Comparison of ENCODE assay signal across 25 cellular contexts in the genomic region with DNA sequence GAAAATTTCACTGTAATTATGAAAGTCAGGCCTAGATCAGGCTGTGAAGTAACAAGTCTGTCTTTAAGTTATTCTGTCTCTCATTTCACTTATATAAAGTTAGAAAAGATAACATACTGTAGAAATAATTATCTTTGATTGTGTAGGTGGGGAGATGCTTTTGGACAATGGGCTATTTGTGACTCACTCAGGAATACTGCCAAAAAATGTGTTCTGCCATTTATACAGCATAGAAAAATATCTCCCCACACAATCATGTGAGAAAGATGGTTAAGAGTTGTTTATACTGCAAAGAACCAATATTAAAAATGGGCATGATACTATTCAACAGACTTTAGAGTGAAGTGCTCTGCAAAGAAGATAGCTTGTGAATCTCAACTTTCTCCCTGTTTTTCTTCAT.
"Had no signal": no experiment of that assay in that cellular context is flagged by ENCODE, and none has a peak within 500 bp of the region (broad histone marks: within the 10 kb centered on the region; RNA-seq: fewer than 3 reads in every experiment).

No MANE protein-coding gene starts in this region.

- H3K4me3 ChIP-seq: coronary artery, esophagus muscularis mucosa, lung, neural progenitor cell, ovary, psoas muscle, sigmoid colon, stomach, thyroid gland had no signal

- H3K9ac ChIP-seq: neural progenitor cell had no signal

- H3K4me2 ChIP-seq: neural progenitor cell had no signal

- ATAC-seq: left lobe of liver; naive thymus-derived CD4-positive, alpha-beta T cell; psoas muscle; right cardiac atrium; stimulated activated effector memory CD8-positive, alpha-beta T cell treated with anti-CD3 and anti-CD28 coated beads, Interleukin-12 subunit alpha, Interleukin-12 subunit beta, amount 100 ng/mL, for 72 hours had no signal

- H3K27me3 ChIP-seq: esophagus muscularis mucosa, neural progenitor cell, ovary, sigmoid colon, stomach, thyroid gland had no signal

- H3K9me3 ChIP-seq: esophagus muscularis mucosa, ovary, psoas muscle, sigmoid colon, stomach, thyroid gland had no signal

- H3K4me1 ChIP-seq: esophagus muscularis mucosa, neural progenitor cell, psoas muscle, sigmoid colon, stomach, thyroid gland had no signal

- H3K27ac ChIP-seq: coronary artery, esophagus muscularis mucosa, neural progenitor cell, ovary, psoas muscle, sigmoid colon, stomach, thyroid gland had no signal

- H3K36me3 ChIP-seq: esophagus muscularis mucosa, neural progenitor cell, ovary, sigmoid colon, stomach, thyroid gland had no signal

- DNase-seq: dermis blood vessel endothelial cell; effector memory CD4-positive, alpha-beta T cell; hypothalamus; immature natural killer cell; mesenchymal stem cell; midbrain; naive thymus-derived CD4-positive, alpha-beta T cell; occipital lobe; ovary; posterior cingulate gyrus; psoas muscle; right cardiac atrium; sigmoid colon; stimulated activated CD4-positive, alpha-beta T cell treated with anti-CD3 and anti-CD28 coated beads, Interleukin-2, amount 100 ng/mL, for 24 hours; stimulated activated CD4-positive, alpha-beta T cell treated with anti-CD3 and anti-CD28 coated beads, Interleukin-4, amount 100 ng/mL, for 24 hours; stimulated activated naive CD4-positive, alpha-beta T cell treated with Interleukin-2 at 50 U/mL for 16 hours; stomach; thyroid gland; trophoblast cell had no signal
